In the genomic region with DNA sequence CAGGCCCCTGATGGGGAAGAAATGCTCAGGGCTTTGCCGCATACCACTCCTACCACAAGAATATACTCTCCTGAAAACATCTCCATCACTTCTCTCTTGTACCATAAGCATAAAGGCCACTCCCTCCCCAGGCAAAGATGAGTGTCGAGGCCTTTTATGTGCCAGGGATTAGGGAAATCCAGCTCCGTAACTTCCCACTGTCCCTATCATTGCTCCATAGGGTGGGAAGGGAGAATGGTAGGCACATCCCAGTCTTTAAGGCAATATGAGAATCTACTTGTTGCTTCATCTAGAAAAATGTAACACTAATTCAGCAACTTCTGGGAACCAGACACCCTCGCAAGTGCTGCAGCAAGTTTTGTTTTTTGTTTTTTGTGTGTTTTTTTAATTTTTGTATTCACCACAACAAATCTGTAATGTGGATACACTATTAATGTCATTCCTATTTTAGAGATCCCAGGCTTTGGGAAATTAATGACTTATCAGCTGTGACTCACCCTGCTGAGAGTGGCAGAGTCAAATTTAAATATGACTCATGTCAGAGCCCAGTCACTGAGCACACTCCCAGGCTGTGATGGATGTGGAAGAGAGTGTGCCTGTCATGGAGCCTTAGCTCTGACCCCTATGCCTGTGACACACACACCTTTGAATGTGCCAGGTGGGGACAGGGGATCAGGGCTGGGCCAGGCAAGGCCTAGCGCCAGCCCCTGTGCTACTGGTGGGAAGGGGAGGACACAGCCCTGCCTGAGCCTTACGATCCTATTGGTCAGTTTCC, we compare ENCODE assay signal across 8 cellular contexts. TPM values are rescaled to one million over a fixed set of nuclear protein-coding genes. Genes with fewer than 3 reads are reported as not detected.
A peak's percentile ranks its signal among the peaks of the same experiment; 100 is the strongest.
DNase-seq lines count a peak whose midpoint lies in the region; ATAC-seq and TF ChIP-seq lines count a peak whose summit lies in the region.

No MANE protein-coding gene starts in this region.

- H3K27ac Mint-ChIP-seq in HFFc6 = peak overlapping the region; percentile 86
- no peak overlapping the region for H3K27ac Mint-ChIP-seq in T-helper 17 cell

- DNase-seq in HFFc6 = peak; percentile 91
- DNase-seq in RWPE2 (ENCODE audit: low spot score) = no peak
- peak; percentile 79 to 88 for DNase-seq in foreskin fibroblast
- peak; percentile 23 to 78 for DNase-seq in gastrocnemius medialis
- no peak for DNase-seq in germinal center (ENCODE audit: low spot score)
- DNase-seq in DMS153 (lab: John Stamatoyannopoulos, UW) = no peak
- no peak for DNase-seq in T-helper 17 cell

- ATAC-seq in GM18498 (IDR thresholded peaks at IDR 0.05; ENCODE audit: unreplicated experiment) (peak; percentile 54), RWPE2 (ENCODE audit: low read depth) (peak; percentile 85), gastrocnemius medialis (peak; percentile 97 to 98), T-helper 17 cell (no peak)

- H3K4me1 ChIP-seq in RWPE2 (ENCODE audit: insufficient read depth, poor library complexity, severe bottlenecking) = peaks cover 57% of the 10 kb centered on the region
- peaks cover 19 to 28% of the 10 kb centered on the region in 2 donors for H3K4me1 ChIP-seq in gastrocnemius medialis

- H3K27ac ChIP-seq in RWPE2 (ENCODE audit: poor library complexity, severe bottlenecking) = peak overlapping the region; percentile 91
- peak overlapping the region; percentile 76 to 84 (median 80) for H3K27ac ChIP-seq in gastrocnemius medialis

- no peaks in the 10 kb centered on the region for H3K9me3 Mint-ChIP-seq in HFFc6

- intact Hi-C loops in gastrocnemius medialis (cut with DNase I; ENCODE audit: low total_unique reads) = loop anchor here (2.0 to 10.0 kb wide), 2 partner anchors 17 to 913 kb away; partner anchors contain the start of gene SRSF8

- H3K4me3 Mint-ChIP-seq in HFFc6 = peak overlapping the region; percentile 63
- no peak overlapping the region for H3K4me3 Mint-ChIP-seq in T-helper 17 cell

- no peaks in the 10 kb centered on the region for H3K27me3 ChIP-seq in RWPE2 (ENCODE audit: insufficient read depth, poor library complexity, severe bottlenecking)
- H3K27me3 ChIP-seq in gastrocnemius medialis = no peaks in the 10 kb centered on the region

- no peaks in the 10 kb centered on the region; the same call in 1 of the 2 replicates for H3K27me3 Mint-ChIP-seq in HFFc6 (ENCODE audit: insufficient read depth)
- H3K27me3 Mint-ChIP-seq in T-helper 17 cell = no peaks in the 10 kb centered on the region

- no peak for TF ChIP-seq POLR2A in gastrocnemius medialis (IDR thresholded peaks at IDR 0.05)

- TF ChIP-seq CTCF in HFFc6 (IDR thresholded peaks at IDR 0.05) (no peak), RWPE2 (IDR thresholded peaks at IDR 0.05; ENCODE audit: poor library complexity, severe bottlenecking) (no peak), foreskin fibroblast (IDR thresholded peaks at IDR 0.05; ENCODE audit: low read depth, low read length) (no peak), gastrocnemius medialis (IDR thresholded peaks at IDR 0.05 in 4 of 5, conservative IDR thresholded peaks at IDR 0.05 in 1 of 5) (no peak)

- peaks cover 73% of the 10 kb centered on the region for H3K4me1 Mint-ChIP-seq in HFFc6 (ENCODE audit: low read depth)
- H3K4me1 Mint-ChIP-seq in T-helper 17 cell = peaks cover 43% of the 10 kb centered on the region

- H3K9me3 ChIP-seq in RWPE2 (ENCODE audit: severe bottlenecking) (no peaks in the 10 kb centered on the region), gastrocnemius medialis (no peaks in the 10 kb centered on the region), T-helper 17 cell (ENCODE audit: control insufficient read depth, low read length, poor library complexity, severe bottlenecking) (no peaks in the 10 kb centered on the region)

- H3K4me3 ChIP-seq in RWPE2 (ENCODE audit: severe bottlenecking) = no peak overlapping the region
- no peak overlapping the region for H3K4me3 ChIP-seq in foreskin fibroblast (ENCODE audit: low read depth in 1 of 2, low read length in 2 of 2)
- no peak overlapping the region for H3K4me3 ChIP-seq in gastrocnemius medialis

- peaks cover 6% of the 10 kb centered on the region; the same call in 1 of the 2 replicates for H3K36me3 Mint-ChIP-seq in HFFc6 (ENCODE audit: low read depth)
- H3K36me3 Mint-ChIP-seq in T-helper 17 cell (ENCODE audit: low read depth) = peaks cover 4% of the 10 kb centered on the region

- H3K36me3 ChIP-seq in RWPE2 (ENCODE audit: low read depth) = peaks cover 31% of the 10 kb centered on the region
- H3K36me3 ChIP-seq in gastrocnemius medialis = peaks cover 0 to 5% of the 10 kb centered on the region in 2 donors

- in situ Hi-C loops in gastrocnemius medialis (cut with MboI; ENCODE audit: low sequenced_read_pairs in 4 of 4) = no loop called here

RNA-seq across cellular contexts. Expression of gene PANX1, which starts 23.4 kb away (rescaled TPM):
- total RNA-seq in HFFc6 (2021; fragmentation: NEBNext Ultra II Directional; extraction: Animal tissue kit (Norgen Biotek cat#: 25700)) = 10 to 100 TPM; 22.5 to 26.7 (median 24.5) TPM
- total RNA-seq in gastrocnemius medialis = 100 to 1,000 TPM in 1 of 4 donors, 10 to 100 TPM in 3; 29.1 to 109 (median 37.9) TPM
- 10 to 100 TPM in 1 of 2 donors, 1 to 10 TPM in 1; 7.1 to 19.8 TPM for total RNA-seq in T-helper 17 cell

Comparison
In these comparisons a context has a peak if more than half of its experiments do, and no peak if none do; other contexts are left out.
1. DNase-seq: peak in HFFc6 (single experiment), foreskin fibroblast (2 of 2) and gastrocnemius medialis (2 of 2); none in RWPE2 (single experiment), germinal center (single experiment), DMS153 (single experiment) and T-helper 17 cell (0 of 3).